ENCODE assay signal across 23 cellular contexts in genomic region chr2:186624276-186624675, GRCh38. TPM values are rescaled to one million over a fixed set of nuclear protein-coding genes. Genes with fewer than 3 reads are reported as not detected.
A peak's percentile ranks its signal among the peaks of the same experiment; 100 is the strongest.
DNase-seq lines count a peak whose midpoint lies in the region; ATAC-seq, FAIRE-seq and TF ChIP-seq lines count a peak whose summit lies in the region.
"Had no signal": no experiment of that assay in that cellular context is flagged by ENCODE, and none has a peak within 500 bp of the region (broad histone marks: within the 10 kb centered on the region; RNA-seq: fewer than 3 reads in every experiment).

No MANE protein-coding gene starts in this region.

- RAD21 ChIA-PET in GM12878 (lab: Charles Lee; ENCODE audit: unreplicated experiment), result no interaction called here

- H4K20me1 ChIP-seq in GM12878 (ENCODE audit: control insufficient read depth, insufficient read depth), result no peaks in the 10 kb centered on the region
- H4K20me1 ChIP-seq: BLaER1 had no signal

- H3K9me3 Mint-ChIP-seq in Calu3 (ENCODE audit: low read depth, unreplicated experiment), result no peaks in the 10 kb centered on the region
- H3K9me3 Mint-ChIP-seq: CD14-positive monocyte; CD4-positive, alpha-beta memory T cell; CD4-positive, CD25-positive, alpha-beta regulatory T cell; CD8-positive, alpha-beta memory T cell had no signal

- no peak overlapping the region for H3K4me2 ChIP-seq in GM12878 (ENCODE audit: control insufficient read depth, insufficient read depth)
- H3K4me2 ChIP-seq: BLaER1 had no signal

- SMC1A ChIA-PET in GM12878 (lab: Charles Lee; ENCODE audit: uncharacterized antibody, unreplicated experiment), result no interaction called here

- no peak overlapping the region for H2AFZ ChIP-seq in GM12878 (ENCODE audit: control insufficient read depth, low read depth, low read length)

- ATAC-seq in GM12878, result no peak

- no peaks in the 10 kb centered on the region for H3K27me3 Mint-ChIP-seq in Calu3 (ENCODE audit: unreplicated experiment)
- H3K27me3 Mint-ChIP-seq: CD4-positive, alpha-beta memory T cell; CD4-positive, CD25-positive, alpha-beta regulatory T cell; CD8-positive, alpha-beta memory T cell had no signal

- CTCF ChIA-PET in Calu3 (lab: Charles Lee) (no interaction called here), GM12878 (lab: Yijun Ruan, JAX) (no interaction called here)

- H3K27ac ChIP-seq in VCaP, result 0 out of 2 replicates have a peak overlapping the region, but pooled peaks have one; percentile 7
- no peak overlapping the region for H3K27ac ChIP-seq in GM12878 (ENCODE audit: control insufficient read depth, insufficient read depth)
- H3K27ac ChIP-seq: 22Rv1, BLaER1 had no signal

- in situ Hi-C loops in GM12878 (cut with MboI), result no loop called here

- H3K36me3 Mint-ChIP-seq in Calu3 (ENCODE audit: insufficient read depth, unreplicated experiment), result peaks cover 14% of the 10 kb centered on the region

- H3K27ac Mint-ChIP-seq in Calu3 (ENCODE audit: unreplicated experiment), result peak overlapping the region; percentile 6

- no peaks in the 10 kb centered on the region; a peak in 1 of 4 replicates for H3K36me3 ChIP-seq in GM12878 (ENCODE audit: control insufficient read depth in 2 of 2, insufficient read depth in 2 of 2, low read length in 1 of 2)
- peaks cover 3% of the 10 kb centered on the region; the same call in 1 of the 2 replicates for H3K36me3 ChIP-seq in MG63
- H3K36me3 ChIP-seq: BE2C had no signal

- no peak overlapping the region for H3K4me3 Mint-ChIP-seq in Calu3 (ENCODE audit: low read depth, unreplicated experiment)
- H3K4me3 Mint-ChIP-seq: CD14-positive monocyte; CD4-positive, alpha-beta memory T cell; CD4-positive, CD25-positive, alpha-beta regulatory T cell; CD8-positive, alpha-beta memory T cell had no signal

- no peak for TF ChIP-seq EP300 in GM12878 (IDR thresholded peaks at IDR 0.05; ENCODE audit: borderline replicate concordance in 1 of 2, control insufficient read depth in 1 of 2, low read depth in 2 of 2, low read length in 2 of 2)

- no peaks in the 10 kb centered on the region for H3K4me1 ChIP-seq in GM12878 (ENCODE audit: control insufficient read depth, insufficient read depth, low read length)
- H3K4me1 ChIP-seq: BE2C, BLaER1 had no signal

- POLR2A ChIA-PET in GM12878 (lab: Charles Lee), result no interaction called here

- no peak for TF ChIP-seq POLR2A in GM12878 (IDR thresholded peaks at IDR 0.05; ENCODE audit: low read depth, low read length)

- no peaks in the 10 kb centered on the region for H3K79me2 ChIP-seq in GM12878 (ENCODE audit: control insufficient read depth, insufficient read depth, low read length)

- no peak for TF ChIP-seq RAD21 in GM12878 (IDR thresholded peaks at IDR 0.05; ENCODE audit: insufficient read depth, low read depth, low read length)

- no peak overlapping the region for H3K9ac ChIP-seq in GM12878 (ENCODE audit: control insufficient read depth, insufficient read depth, low read length)
- H3K9ac ChIP-seq: BLaER1 had no signal

- intact Hi-C loops in Calu3 (cut with micrococcal nuclease; ENCODE audit: unreplicated experiment) (no loop called here), GM12878 (cut with micrococcal nuclease; ENCODE audit: unreplicated experiment) (no loop called here)

- H3K27me3 ChIP-seq in GM12878 (replicated peaks in 1 of 2; ENCODE audit: control insufficient read depth in 2 of 2, insufficient read depth in 2 of 2, low read length in 1 of 2) (no peaks in the 10 kb centered on the region), MG63 (no peaks in the 10 kb centered on the region)
- H3K27me3 ChIP-seq: BE2C, BLaER1 had no signal

- H3K4me1 Mint-ChIP-seq in Calu3 (ENCODE audit: low read depth, unreplicated experiment), result no peaks in the 10 kb centered on the region
- H3K4me1 Mint-ChIP-seq: CD14-positive monocyte; CD8-positive, alpha-beta memory T cell had no signal

- WGBS in GM12878 (ENCODE audit: insufficient coverage, insufficient replicate concordance, low lambda C conversion rate, missing lambda C conversion rate), result 99% methylated on average over 3 of the region's 3 CpGs

- peak; percentile 52 for FAIRE-seq in GM12878 (lab: Jason Lieb, UNC)
- FAIRE-seq: A204.1, D721Med, G401.6, GM12892, GM18507 had no signal

- H3K9me3 ChIP-seq in GM12878 (replicated peaks; ENCODE audit: control insufficient read depth, insufficient read depth, low read length), result no peaks in the 10 kb centered on the region
- no peaks in the 10 kb centered on the region for H3K9me3 ChIP-seq in MG63
- H3K9me3 ChIP-seq: BE2C, BLaER1 had no signal

- TF ChIP-seq CTCF in Calu3 (IDR thresholded peaks at IDR 0.05; ENCODE audit: unreplicated experiment) (no peak), VCaP (conservative IDR thresholded peaks at IDR 0.05) (no peak), GM12878 (IDR thresholded peaks at IDR 0.05 in 2 of 3, conservative IDR thresholded peaks at IDR 0.05 in 1 of 3; ENCODE audit: control insufficient read depth in 2 of 3, extremely low read depth in 1 of 3, insufficient read depth in 1 of 3, low read depth in 3 of 3, low read length in 3 of 3) (no peak), foreskin fibroblast (IDR thresholded peaks at IDR 0.05; ENCODE audit: low read depth, low read length) (no peak)

- no TSS peak for BruUV-seq in Calu3 (replicated peaks; lab: Mats Ljungman, UMichigan)
- BruUV-seq in GM12878 (replicated peaks; lab: Mats Ljungman, UMichigan), result no TSS peak

- H3K4me3 ChIP-seq in GM12878, result no peak overlapping the region
- H3K4me3 ChIP-seq in foreskin fibroblast (ENCODE audit: low read depth in 1 of 2, low read length in 2 of 2), result no peak overlapping the region
- no peak overlapping the region for H3K4me3 ChIP-seq in MG63
- H3K4me3 ChIP-seq: BLaER1 had no signal

- DNase-seq in Calu3, result no peak
- DNase-seq in GM12878 (ENCODE audit: low read depth, low spot score), result no peak
- DNase-seq in foreskin fibroblast, result no peak
- DNase-seq in MG63, result no peak
- DNase-seq in A172 (ENCODE audit: low spot score), result no peak
- DNase-seq: ACHN; BE2C; C1 segment of cervical spinal cord; CD4-positive, alpha-beta memory T cell; CD4-positive, CD25-positive, alpha-beta regulatory T cell; CD8-positive, alpha-beta memory T cell; COR-L47; DMS79 treated with DMSO at 0.1 percent for 48 hours; GF-D8 had no signal

TF ChIP-seq in GM12878, 131 proteins besides CTCF, POLR2A, EP300 and RAD21 (continues in another document):
- no peak for TF ChIP-seq PKNOX1 (IDR thresholded peaks at IDR 0.05)
- TF ChIP-seq TCF12 (IDR thresholded peaks at IDR 0.05; ENCODE audit: low read depth, low read length), result no peak
- no peak for TF ChIP-seq MAX (IDR thresholded peaks at IDR 0.05; ENCODE audit: low read depth, low read length)
- TF ChIP-seq ATF7 (IDR thresholded peaks at IDR 0.05; ENCODE audit: low read depth), result no peak
- no peak for TF ChIP-seq NR2F1 (conservative IDR thresholded peaks at IDR 0.05)
- no peak for TF ChIP-seq ETV6 (conservative IDR thresholded peaks at IDR 0.05 in 1 of 2, IDR thresholded peaks at IDR 0.05 in 1 of 2; ENCODE audit: borderline replicate concordance in 1 of 2, low read depth in 1 of 2)
- TF ChIP-seq BACH1 (IDR thresholded peaks at IDR 0.05; ENCODE audit: borderline replicate concordance), result no peak
- TF ChIP-seq IKZF2 (IDR thresholded peaks at IDR 0.05), result no peak
- TF ChIP-seq ATF3 (IDR thresholded peaks at IDR 0.05; ENCODE audit: borderline replicate concordance, extremely low read depth, low read depth, low read length), result no peak
- TF ChIP-seq CEBPB (IDR thresholded peaks at IDR 0.05; ENCODE audit: borderline replicate concordance in 1 of 2, low read depth in 2 of 2, low read length in 2 of 2), result no peak
- TF ChIP-seq FOXK2 (IDR thresholded peaks at IDR 0.05), result no peak

RNA-seq across cellular contexts. Expression of gene ITGAV, which starts 34.4 kb away (rescaled TPM):
- 109 and 146 TPM in 2 replicates for total RNA-seq in Calu3 (2022)
- 55.8 and 61.0 TPM in 2 replicates for total RNA-seq in GM12878 (2013; cell fraction: nucleolus; rRNA removed)
- 9.3 and 11.7 TPM in 2 replicates for total RNA-seq in GM12878 (2014; rRNA removed)
- total RNA-seq in GM12878 (2014; rRNA removed; fragmentation: Illumina TruSeq; extraction: Trizol), result 8.9 and 11.1 TPM in 2 replicates
- total RNA-seq in GM12878 (2021), result 6.8 and 10.1 TPM in 2 replicates
- polyA plus RNA-seq in GM12878 (2011; ENCODE audit: low read depth), result 2.2 TPM
- 10.8 and 14.3 TPM in 2 replicates for polyA plus RNA-seq in GM12878 (2011; rRNA removed)
- polyA plus RNA-seq in GM12878 (2011; cell fraction: cytosol; rRNA removed), result 3.6 and 5.6 TPM in 2 replicates
- polyA plus RNA-seq in GM12878 (2011; cell fraction: nucleus; rRNA removed), result 23.3 and 27.3 TPM in 2 replicates
- polyA plus RNA-seq in GM12878 (2012), result 4.3 and 5.5 TPM in 2 replicates
- polyA plus RNA-seq in GM12878 (2014; fragmentation: Illumina TruSeq; extraction: Trizol), result 6.6 and 7.5 TPM in 2 replicates
- polyA plus RNA-seq in GM12878 (2014; fragmentation: Nextera tagmentation; extraction: Ambion mirVana), result 1 to 10 TPM; 2.1 to 2.2 TPM
- polyA plus RNA-seq in GM12878 (2014; rRNA removed), result 4.6 and 4.9 TPM in 2 replicates
- polyA plus RNA-seq in GM12878 (2016; fragmentation: Nextera tagmentation; extraction: Ambion mirVana), result 1 to 10 TPM; 5.0 to 5.5 TPM
- polyA minus RNA-seq in GM12878 (2011; rRNA and poly(A)+ RNA removed), result 12.9 and 19.6 TPM in 2 replicates
- 6.5 and 8.8 TPM in 2 replicates for polyA minus RNA-seq in GM12878 (2011; cell fraction: cytosol; rRNA and poly(A)+ RNA removed)
- 14.9 and 24.8 TPM in 2 replicates for polyA minus RNA-seq in GM12878 (2011; cell fraction: nucleus; rRNA and poly(A)+ RNA removed)
- total RNA-seq in MG63 (2014; rRNA removed; shearing (Covaris generic); ENCODE audit: low replicate concordance), result 41.3 and 50.8 TPM in 2 replicates
- total RNA-seq in A172 (2014; rRNA removed; shearing (Covaris generic)), result 104 and 110 TPM in 2 replicates
